Comparison of ENCODE assay signal across 1 cellular context in genomic region chr7:6151994-6152735, GRCh38.
TF ChIP-seq lines count a peak whose summit lies in the region.

No MANE protein-coding gene starts in this region.

TF ChIP-seq in GM12878, 131 proteins besides CTCF, POLR2A, EP300 and RAD21:
- TF ChIP-seq ATF2 (IDR thresholded peaks at IDR 0.05; ENCODE audit: low read length) (no peak), REST (IDR thresholded peaks at IDR 0.05; ENCODE audit: low read depth, low read length) (no peak), MEF2A (IDR thresholded peaks at IDR 0.05; ENCODE audit: insufficient read depth, low read depth, low read length) (no peak), CEBPZ (IDR thresholded peaks at IDR 0.05; ENCODE audit: low read depth, low read length) (no peak), MYC (IDR thresholded peaks at IDR 0.05; ENCODE audit: insufficient read depth, insufficient read length, insufficient replicate concordance, low read length, severe bottlenecking) (no peak), NRF1 (conservative IDR thresholded peaks at IDR 0.05; ENCODE audit: low read depth, low read length) (no peak), SIX5 (IDR thresholded peaks at IDR 0.05; ENCODE audit: low read depth, low read length, severe bottlenecking) (no peak), HDAC6 (IDR thresholded peaks at IDR 0.05; ENCODE audit: unreplicated experiment) (no peak), GABPA (IDR thresholded peaks at IDR 0.05; ENCODE audit: low read depth) (no peak), NKRF (conservative IDR thresholded peaks at IDR 0.05) (no peak), PAX5 (IDR thresholded peaks at IDR 0.05; ENCODE audit: borderline replicate concordance, low read depth, low read length) (no peak), HSF1 (IDR thresholded peaks at IDR 0.05; ENCODE audit: low read depth, low read length) (no peak), MYB (IDR thresholded peaks at IDR 0.05; ENCODE audit: borderline replicate concordance, low read depth, low read length) (no peak), ZNF217 (IDR thresholded peaks at IDR 0.05) (no peak), SRF (IDR thresholded peaks at IDR 0.05; ENCODE audit: low read depth in 2 of 2, low read length in 2 of 2) (no peak)
